In the genomic region with DNA sequence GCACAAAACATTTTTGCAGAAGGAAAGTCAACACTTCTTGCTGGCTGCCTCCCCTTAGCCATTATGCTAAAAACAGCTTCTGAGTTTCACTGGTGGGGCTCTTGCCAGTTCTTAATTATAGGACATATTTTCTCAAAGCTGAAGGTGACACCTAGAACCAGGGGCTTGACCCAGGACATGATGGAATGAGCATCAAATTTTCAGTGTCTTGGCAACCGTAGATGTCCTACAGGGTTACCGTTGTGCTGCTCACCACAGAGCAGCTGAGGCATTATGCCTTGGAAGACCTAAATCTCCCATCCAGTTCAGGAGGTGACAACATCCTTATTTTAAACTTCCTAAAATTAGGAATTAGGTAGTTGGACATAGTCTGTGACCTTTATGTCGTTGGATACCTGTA, we compare ENCODE assay signal across 11 cellular contexts. TPM values are rescaled to one million over a fixed set of nuclear protein-coding genes. Genes with fewer than 3 reads are reported as not detected.
DNase-seq lines count a peak whose midpoint lies in the region; ATAC-seq and TF ChIP-seq lines count a peak whose summit lies in the region.
"Had no signal": no experiment of that assay in that cellular context is flagged by ENCODE, and none has a peak within 500 bp of the region (broad histone marks: within the 10 kb centered on the region; RNA-seq: fewer than 3 reads in every experiment).

No MANE protein-coding gene starts in this region.

- TF ChIP-seq CTCF in HL-60 (IDR thresholded peaks at IDR 0.05; ENCODE audit: insufficient read depth, low read length) (no peak), GM10248 (IDR thresholded peaks at IDR 0.05; ENCODE audit: control extremely low read depth, extremely low read depth, low read depth, missing control alignments) (no peak)

- peak overlapping the region; percentile 99 for H3K27ac Mint-ChIP-seq in T-helper 1 cell treated with Interleukin-12 subunit alpha and Interleukin-12 subunit beta and Interleukin-4 antibody, amounts not matched to agents 30 μg/mL and 1 μg/mL, for 36 hours
- H3K27ac Mint-ChIP-seq in stimulated activated effector memory CD8-positive, alpha-beta T cell treated with anti-CD3 and anti-CD28 coated beads, Interleukin-12 subunit alpha, Interleukin-12 subunit beta, amount 100 ng/mL, for 72 hours, result peak overlapping the region; percentile 95

- H3K27ac ChIP-seq in HL-60 (replicated peaks), result peak overlapping the region; percentile 69
- H3K27ac ChIP-seq in epithelial cell of prostate, result peak overlapping the region; percentile 84
- H3K27ac ChIP-seq: gastroesophageal sphincter had no signal

- H3K9me3 Mint-ChIP-seq in T-helper 1 cell treated with Interleukin-12 subunit alpha and Interleukin-12 subunit beta and Interleukin-4 antibody, amounts not matched to agents 30 μg/mL and 1 μg/mL, for 36 hours, result no peaks in the 10 kb centered on the region
- H3K9me3 Mint-ChIP-seq in stimulated activated effector memory CD8-positive, alpha-beta T cell treated with anti-CD3 and anti-CD28 coated beads, Interleukin-12 subunit alpha, Interleukin-12 subunit beta, amount 100 ng/mL, for 72 hours, result no peaks in the 10 kb centered on the region

- POLR2A ChIA-PET in GM10248 (lab: Yijun Ruan, JAX), result interaction anchor here (0.6 to 0.7 kb wide), 2 partner anchors 416 to 498 kb away, joined by 3 read pairs; a partner anchor contains a TSS

- H3K36me3 Mint-ChIP-seq in T-helper 1 cell treated with Interleukin-12 subunit alpha and Interleukin-12 subunit beta and Interleukin-4 antibody, amounts not matched to agents 30 μg/mL and 1 μg/mL, for 36 hours (ENCODE audit: low read depth), result peaks cover 5% of the 10 kb centered on the region
- peaks cover 10% of the 10 kb centered on the region for H3K36me3 Mint-ChIP-seq in stimulated activated effector memory CD8-positive, alpha-beta T cell treated with anti-CD3 and anti-CD28 coated beads, Interleukin-12 subunit alpha, Interleukin-12 subunit beta, amount 100 ng/mL, for 72 hours

- ATAC-seq in stimulated activated effector memory CD8-positive, alpha-beta T cell treated with anti-CD3 and anti-CD28 coated beads, Interleukin-12 subunit alpha, Interleukin-12 subunit beta, amount 100 ng/mL, for 72 hours, result no peak
- no peak for ATAC-seq in HG02970 (IDR thresholded peaks at IDR 0.05; ENCODE audit: low FRiP score, unreplicated experiment)
- ATAC-seq: PC-3 had no signal

- H3K27me3 ChIP-seq in HL-60 (ENCODE audit: insufficient read depth, poor library complexity, severe bottlenecking), result no peaks in the 10 kb centered on the region
- H3K27me3 ChIP-seq: gastroesophageal sphincter had no signal

- no peak overlapping the region; the same call in 1 of the 2 replicates for H3K4me3 ChIP-seq in HL-60 (replicated peaks; ENCODE audit: insufficient read depth, low read length)

- H3K4me1 Mint-ChIP-seq in T-helper 1 cell treated with Interleukin-12 subunit alpha and Interleukin-12 subunit beta and Interleukin-4 antibody, amounts not matched to agents 30 μg/mL and 1 μg/mL, for 36 hours (ENCODE audit: low read depth), result peaks cover 37% of the 10 kb centered on the region
- peaks cover 23% of the 10 kb centered on the region for H3K4me1 Mint-ChIP-seq in stimulated activated effector memory CD8-positive, alpha-beta T cell treated with anti-CD3 and anti-CD28 coated beads, Interleukin-12 subunit alpha, Interleukin-12 subunit beta, amount 100 ng/mL, for 72 hours

- no peak for DNase-seq in HL-60 (ENCODE audit: low read depth in 1 of 2, low spot score in 1 of 2)
- DNase-seq in epithelial cell of prostate (ENCODE audit: low read depth, low spot score), result no peak
- no peak for DNase-seq in stimulated activated effector memory CD8-positive, alpha-beta T cell treated with anti-CD3 and anti-CD28 coated beads, Interleukin-12 subunit alpha, Interleukin-12 subunit beta, amount 100 ng/mL, for 72 hours (ENCODE audit: low spot score in 2 of 2)
- no peak for DNase-seq in GM10248 (ENCODE audit: extremely low spot score)
- no peak for DNase-seq in NCI-H446 treated with DMSO at 0.1 percent for 48 hours (lab: John Stamatoyannopoulos, UW)
- no peak for DNase-seq in occipital lobe (lab: John Stamatoyannopoulos, UW)
- DNase-seq: amniotic stem cell, PC-3 had no signal

- CTCF ChIA-PET in GM10248 (lab: Yijun Ruan, JAX), result interaction anchor here (0.6 to 10.0 kb wide), 32 partner anchors 8 to 824 kb away, joined by 3 to 100 read pairs (median 6); a partner anchor contains a TSS

- H3K4me3 Mint-ChIP-seq in T-helper 1 cell treated with Interleukin-12 subunit alpha and Interleukin-12 subunit beta and Interleukin-4 antibody, amounts not matched to agents 30 μg/mL and 1 μg/mL, for 36 hours, result peak overlapping the region; percentile 99
- peak overlapping the region; percentile 87 for H3K4me3 Mint-ChIP-seq in stimulated activated effector memory CD8-positive, alpha-beta T cell treated with anti-CD3 and anti-CD28 coated beads, Interleukin-12 subunit alpha, Interleukin-12 subunit beta, amount 100 ng/mL, for 72 hours

- no peaks in the 10 kb centered on the region for H3K27me3 Mint-ChIP-seq in T-helper 1 cell treated with Interleukin-12 subunit alpha and Interleukin-12 subunit beta and Interleukin-4 antibody, amounts not matched to agents 30 μg/mL and 1 μg/mL, for 36 hours (ENCODE audit: low read depth)

RNA-seq across cellular contexts. Expression of a gene that starts 46.7 kb away (rescaled TPM):
- 18.6 TPM for total RNA-seq in occipital lobe
